Comparison of ENCODE assay signal across 15 cellular contexts in the genomic region with DNA sequence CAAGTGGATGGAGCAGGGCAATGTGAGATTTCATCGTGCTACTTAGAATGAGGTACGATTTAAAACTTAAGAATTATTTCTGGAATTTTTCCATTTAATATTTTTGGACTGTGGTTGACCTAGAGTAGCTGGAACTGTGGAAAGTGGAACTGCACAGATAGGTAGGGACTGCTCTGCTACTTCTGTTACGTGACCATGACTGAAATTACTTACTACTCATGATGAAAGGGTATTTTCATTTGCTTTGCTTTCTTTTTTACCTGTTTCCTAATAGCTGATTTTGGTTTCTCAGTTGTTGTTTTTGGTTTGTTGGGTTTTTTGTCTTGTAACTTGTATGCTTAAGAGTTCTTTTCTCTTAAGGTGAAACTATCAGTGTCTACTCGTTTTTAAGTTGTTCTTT. TPM values are rescaled to one million over a fixed set of nuclear protein-coding genes. Genes with fewer than 3 reads are reported as not detected.
DNase-seq lines count a peak whose midpoint lies in the region; ATAC-seq, FAIRE-seq and TF ChIP-seq lines count a peak whose summit lies in the region.
"Had no signal": no experiment of that assay in that cellular context is flagged by ENCODE, and none has a peak within 500 bp of the region (broad histone marks: within the 10 kb centered on the region; RNA-seq: fewer than 3 reads in every experiment).

No MANE protein-coding gene starts in this region.

- H3K4me3 ChIP-seq in pancreas: no peak overlapping the region
- H3K4me3 ChIP-seq: right atrium auricular region, testis had no signal

- H3K27me3 ChIP-seq in pancreas: no peaks in the 10 kb centered on the region
- H3K27me3 ChIP-seq: right atrium auricular region, testis had no signal

- no peaks in the 10 kb centered on the region for H3K9me3 ChIP-seq in pancreas
- H3K9me3 ChIP-seq: right atrium auricular region, testis had no signal

- DNase-seq in GM18507 (ENCODE audit: extremely low spot score, insufficient read length, low read depth): no peak
- no peak for DNase-seq in stimulated activated CD4-positive, alpha-beta T cell treated with anti-CD3 and anti-CD28 coated beads, Interleukin-1b, Interleukin-23, amount 100 ng/mL, for 48 hours
- DNase-seq in NCI-H128 (lab: John Stamatoyannopoulos, UW; ENCODE audit: unreplicated experiment): no peak
- DNase-seq in activated CD4-positive, alpha-beta T cell treated with anti-CD3 and anti-CD28 coated beads for 1 hour: no peak
- DNase-seq in pancreas: no peak
- DNase-seq: activated CD4-positive, alpha-beta T cell treated with anti-CD3 and anti-CD28 coated beads, Interleukin-2, amount 50 U/mL, for 48 hours; AML-193; NCI-H2171; OCI-M1; testis had no signal

- peak; percentile 55 for ATAC-seq in GM19467 (IDR thresholded peaks at IDR 0.05; ENCODE audit: unreplicated experiment)
- ATAC-seq in HG02840 (IDR thresholded peaks at IDR 0.05; ENCODE audit: low FRiP score, unreplicated experiment): peak; percentile 73
- peak; percentile 68 for ATAC-seq in HG03469 (IDR thresholded peaks at IDR 0.05; ENCODE audit: unreplicated experiment)
- ATAC-seq in pancreas: no peak

- TF ChIP-seq CTCF in pancreas (IDR thresholded peaks at IDR 0.05): no peak

- no peak overlapping the region for H3K27ac ChIP-seq in pancreas
- H3K27ac ChIP-seq: right atrium auricular region, testis had no signal

- intact Hi-C loops in pancreas (cut with DNase I): no loop called here

- no peaks in the 10 kb centered on the region for H3K36me3 ChIP-seq in pancreas
- H3K36me3 ChIP-seq: right atrium auricular region had no signal

- peak; percentile 65 for FAIRE-seq in GM18507 (lab: Jason Lieb, UNC)
- no peak for FAIRE-seq in pancreas (lab: Jason Lieb, UNC)
- FAIRE-seq: colon had no signal

- peaks cover 0 to 5% (median 0%) of the 10 kb centered on the region in 3 donors for H3K4me1 ChIP-seq in pancreas
- H3K4me1 ChIP-seq: testis had no signal

- 77 to 81% methylated on average over 4 of the region's 4 CpGs for WGBS in pancreas, 2 donors

RNA-seq across cellular contexts. Expression of a gene that starts 11.4 kb away (rescaled TPM):
- total RNA-seq in pancreas: 10 to 100 TPM; 21.1 to 36.5 (median 31.2) TPM
- 10 to 100 TPM; 23.0 to 42.7 TPM for polyA plus RNA-seq in pancreas

Comparison
In these comparisons a context has a peak if more than half of its experiments do, and no peak if none do; other contexts are left out.
1. ATAC-seq: peak in GM19467 (single experiment), HG02840 (single experiment) and HG03469 (single experiment); none in pancreas (0 of 4).